ENCODE assay signal across 20 cellular contexts in the genomic region with DNA sequence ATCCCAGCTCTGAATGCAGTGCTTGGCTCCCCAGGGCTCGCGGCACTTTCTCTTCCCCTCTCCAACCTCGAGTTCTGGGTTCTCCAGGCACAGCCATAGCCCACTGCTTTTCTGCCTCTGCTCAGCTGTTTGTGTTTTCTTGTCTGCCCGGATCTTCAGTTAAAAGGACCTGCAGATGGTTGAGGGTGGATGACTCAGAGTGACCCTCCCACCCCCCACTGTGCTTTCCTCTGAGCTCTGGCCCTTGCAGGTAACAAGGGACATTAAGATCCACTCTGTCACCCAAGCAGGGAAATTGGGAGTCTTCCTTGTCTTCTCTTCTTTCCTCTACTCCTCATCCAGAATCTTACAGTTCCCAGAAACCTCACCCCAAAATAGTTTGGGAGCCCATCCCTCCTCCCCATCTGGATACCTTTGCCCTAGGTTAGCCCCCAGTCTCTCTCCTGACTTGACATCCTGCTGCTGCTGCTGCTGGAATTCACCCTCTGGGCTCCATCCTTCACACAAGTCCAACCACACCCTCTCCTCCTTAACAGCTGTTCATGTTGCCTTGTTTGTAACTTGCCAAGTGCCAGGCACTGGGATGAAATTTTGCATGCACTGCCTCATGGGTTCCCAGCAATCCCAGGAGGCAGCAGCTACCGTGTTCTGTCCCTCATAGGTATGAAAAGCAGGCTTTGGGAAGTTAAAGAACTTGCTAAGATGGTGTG.
DNase-seq lines count a peak whose midpoint lies in the region; TF ChIP-seq lines count a peak whose summit lies in the region.
"Had no signal": no experiment of that assay in that cellular context is flagged by ENCODE, and none has a peak within 500 bp of the region (broad histone marks: within the 10 kb centered on the region; RNA-seq: fewer than 3 reads in every experiment).

No MANE protein-coding gene starts in this region.

- H3K4me2 ChIP-seq in mesenchymal stem cell (ENCODE audit: low read length, poor library complexity, severe bottlenecking) = no peak overlapping the region
- H3K4me2 ChIP-seq in hepatocyte = no peak overlapping the region
- H3K4me2 ChIP-seq: smooth muscle cell had no signal

- H3K27me3 ChIP-seq in mesenchymal stem cell (ENCODE audit: control insufficient read depth in 1 of 2, insufficient read depth in 1 of 2, low read length in 2 of 2) = no peaks in the 10 kb centered on the region
- H3K27me3 ChIP-seq in hepatocyte = no peaks in the 10 kb centered on the region
- H3K27me3 ChIP-seq: gastrocnemius medialis had no signal

- no peak overlapping the region for H2BK120ac ChIP-seq in mesenchymal stem cell (ENCODE audit: low read depth, low read length)

- no peak overlapping the region for H3K9ac ChIP-seq in mesenchymal stem cell (ENCODE audit: low read length)

- H3K9me3 ChIP-seq in mesenchymal stem cell (ENCODE audit: control insufficient read depth, low read length) = no peaks in the 10 kb centered on the region
- H3K9me3 ChIP-seq in hepatocyte (ENCODE audit: low read depth) = no peaks in the 10 kb centered on the region
- H3K9me3 ChIP-seq: Caco-2, gastrocnemius medialis had no signal

- H3K23ac ChIP-seq in mesenchymal stem cell (ENCODE audit: low read length in 2 of 2) = no peak overlapping the region

- no peaks in the 10 kb centered on the region for H3K79me2 ChIP-seq in hepatocyte

- H4K20me1 ChIP-seq in hepatocyte (ENCODE audit: insufficient read depth, poor library complexity, severe bottlenecking) = no peaks in the 10 kb centered on the region

- H3K4me3 ChIP-seq in mesenchymal stem cell (ENCODE audit: insufficient read depth in 1 of 2, low read depth in 1 of 2, low read length in 2 of 2) = no peak overlapping the region
- no peak overlapping the region for H3K4me3 ChIP-seq in hepatocyte
- H3K4me3 ChIP-seq: gastrocnemius medialis, smooth muscle cell had no signal

- no peak overlapping the region for H3K4ac ChIP-seq in mesenchymal stem cell (ENCODE audit: low read depth in 1 of 2, low read length in 2 of 2)

- H2AFZ ChIP-seq in mesenchymal stem cell (ENCODE audit: low read depth, low read length) (no peak overlapping the region), hepatocyte (no peak overlapping the region)

- DNase-seq in DMS53 treated with DMSO at 0.1 percent for 48 hours (lab: John Stamatoyannopoulos, UW; ENCODE audit: unreplicated experiment) (peak; percentile 15), M059J (ENCODE audit: low read depth) (peak; percentile 74), astrocyte of the hippocampus (ENCODE audit: low read depth, low spot score) (peak; percentile 32), mesenchymal stem cell (no peak), COLO829 (ENCODE audit: low spot score) (no peak), OCI-M2 (lab: John Stamatoyannopoulos, UW; ENCODE audit: unreplicated experiment) (no peak), hepatocyte (ENCODE audit: low spot score) (no peak)
- DNase-seq in activated effector memory CD4-positive, alpha-beta T cell treated with Interleukin-2 at 50 U/mL for 16 hours = no peak
- DNase-seq: activated CD4-positive, alpha-beta T cell treated with anti-CD3 and anti-CD28 coated beads for 36 hours; activated gamma-delta T cell; amygdala; Caco-2; gastrocnemius medialis; immature natural killer cell; Kasumi-1; NCI-H187 treated with DMSO at 0.1 percent for 48 hours; NCI-H510A treated with DMSO at 0.1 percent for 48 hours; stimulated activated CD4-positive, alpha-beta T cell treated with anti-CD3 and anti-CD28 coated beads, Interleukin-4, amount 100 ng/mL, for 4 hours; T-helper 9 cell had no signal

- H3K27ac ChIP-seq in mesenchymal stem cell (ENCODE audit: low read length, poor library complexity, severe bottlenecking) (no peak overlapping the region), hepatocyte (no peak overlapping the region)
- H3K27ac ChIP-seq: gastrocnemius medialis had no signal

- H2BK12ac ChIP-seq in mesenchymal stem cell (ENCODE audit: low read length in 2 of 2) = no peak overlapping the region

- no peak overlapping the region for H2BK5ac ChIP-seq in mesenchymal stem cell (ENCODE audit: low read depth, low read length, poor library complexity, severe bottlenecking)

- WGBS in mesenchymal stem cell = 71% methylated on average over 5 of the region's 5 CpGs
- 71% methylated on average over 5 of the region's 5 CpGs for WGBS in hepatocyte (ENCODE audit: low lambda C conversion rate, missing lambda C conversion rate)

- H3K18ac ChIP-seq in mesenchymal stem cell (ENCODE audit: low read depth in 1 of 2, low read length in 2 of 2) = no peak overlapping the region

- peaks cover 15% of the 10 kb centered on the region for H3K4me1 ChIP-seq in mesenchymal stem cell (ENCODE audit: control insufficient read depth, insufficient read depth, low read depth, low read length)
- no peaks in the 10 kb centered on the region for H3K4me1 ChIP-seq in hepatocyte (ENCODE audit: insufficient read depth)
- H3K4me1 ChIP-seq: Caco-2, gastrocnemius medialis had no signal

- H3K36me3 ChIP-seq in mesenchymal stem cell (ENCODE audit: control insufficient read depth in 1 of 2, insufficient read depth in 2 of 2, low read depth in 1 of 2, low read length in 2 of 2) (peaks cover 0 to 59% of the 10 kb centered on the region in 2 experiments), hepatocyte (replicated peaks; ENCODE audit: insufficient read depth, low read depth) (no peaks in the 10 kb centered on the region)
- H3K36me3 ChIP-seq: gastrocnemius medialis had no signal

- no peaks in the 10 kb centered on the region for H3K9me2 ChIP-seq in hepatocyte (replicated peaks; ENCODE audit: insufficient read depth)

- no peak overlapping the region for H2BK15ac ChIP-seq in mesenchymal stem cell (ENCODE audit: low read depth, poor library complexity, severe bottlenecking)

- no peak overlapping the region for H4K8ac ChIP-seq in mesenchymal stem cell (ENCODE audit: low read length)

- TF ChIP-seq CTCF in hepatocyte (IDR thresholded peaks at IDR 0.05; ENCODE audit: poor library complexity) = no peak

- H3K14ac ChIP-seq in mesenchymal stem cell (ENCODE audit: low read length in 2 of 2) = no peak overlapping the region

- H4K91ac ChIP-seq in mesenchymal stem cell (ENCODE audit: low read length) = peak overlapping the region; percentile 20

- H3K79me1 ChIP-seq in mesenchymal stem cell (replicated peaks; ENCODE audit: low read length, poor library complexity, severe bottlenecking) = no peaks in the 10 kb centered on the region

- H2AK5ac ChIP-seq in mesenchymal stem cell (ENCODE audit: low read length, severe bottlenecking) = no peak overlapping the region

Comparison
In these comparisons a context has a peak if more than half of its experiments do, and no peak if none do; other contexts are left out.
1. DNase-seq: peak in DMS53 treated with DMSO at 0.1 percent for 48 hours (single experiment), M059J (single experiment) and astrocyte of the hippocampus (single experiment); none in mesenchymal stem cell (single experiment), COLO829 (single experiment), activated effector memory CD4-positive, alpha-beta T cell treated with Interleukin-2 at 50 U/mL for 16 hours (single experiment), OCI-M2 (single experiment) and hepatocyte (single experiment).